14 cellular contexts compared by ENCODE assay signal in the genomic region with DNA sequence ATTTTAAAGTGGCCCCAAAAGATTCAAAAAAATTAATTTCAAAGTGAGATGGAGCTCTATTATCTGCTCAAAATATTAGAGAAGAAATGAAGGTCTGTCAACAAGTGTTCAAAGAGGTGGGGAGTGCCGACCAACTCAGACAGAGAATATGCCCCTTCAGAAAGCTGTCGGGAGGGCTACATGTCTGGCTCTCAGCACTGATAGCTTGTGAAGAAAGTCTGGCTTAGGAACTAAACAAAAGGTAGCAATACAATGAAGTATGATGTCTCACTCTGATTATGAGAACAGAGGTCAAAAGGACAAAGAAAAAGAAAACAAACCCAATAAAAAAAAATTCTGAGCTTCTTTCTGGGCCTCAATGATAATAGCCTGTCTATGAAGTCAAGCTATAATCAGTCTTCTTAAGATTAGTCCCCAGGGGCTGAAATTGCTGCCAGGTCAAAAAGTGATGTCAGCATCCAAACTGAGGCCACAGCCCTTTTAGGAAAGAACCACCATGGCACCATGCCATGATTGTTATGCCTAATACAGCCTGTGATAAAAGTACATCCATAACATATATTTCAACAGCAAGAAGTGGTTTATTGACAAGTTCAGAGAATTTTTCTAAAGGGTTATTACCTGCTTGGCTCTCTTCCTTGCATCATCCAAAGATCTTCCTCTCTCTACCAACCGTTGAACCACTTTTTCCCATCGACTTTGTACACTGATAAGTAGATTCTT.
DNase-seq lines count a peak whose midpoint lies in the region; ATAC-seq and TF ChIP-seq lines count a peak whose summit lies in the region.
"Had no signal": no experiment of that assay in that cellular context is flagged by ENCODE, and none has a peak within 500 bp of the region (broad histone marks: within the 10 kb centered on the region; RNA-seq: fewer than 3 reads in every experiment).

No MANE protein-coding gene starts in this region.

- TF ChIP-seq CTCF in GM23338 (conservative IDR thresholded peaks at IDR 0.05; ENCODE audit: low read depth in 2 of 2) (no peak), adrenal gland (IDR thresholded peaks at IDR 0.05) (no peak), gastroesophageal sphincter (IDR thresholded peaks at IDR 0.05) (no peak), progenitor cell of endocrine pancreas (IDR thresholded peaks at IDR 0.05; ENCODE audit: unreplicated experiment) (no peak)

- H3K4me3 Mint-ChIP-seq in GM23338 (no peak overlapping the region), progenitor cell of endocrine pancreas (ENCODE audit: low read depth) (no peak overlapping the region)
- no peak overlapping the region for H3K4me3 Mint-ChIP-seq in activated naive CD4-positive, alpha-beta T cell treated with anti-CD3 and anti-CD28 coated beads for 36 hours
- H3K4me3 Mint-ChIP-seq: activated CD4-positive, alpha-beta memory T cell treated with anti-CD3 and anti-CD28 coated beads for 36 hours; activated naive CD8-positive, alpha-beta T cell had no signal

- H3K36me3 Mint-ChIP-seq in GM23338 (ENCODE audit: low read depth) (peaks cover 35% of the 10 kb centered on the region), progenitor cell of endocrine pancreas (ENCODE audit: insufficient read depth) (peaks cover 42% of the 10 kb centered on the region)
- H3K36me3 Mint-ChIP-seq in activated naive CD4-positive, alpha-beta T cell treated with anti-CD3 and anti-CD28 coated beads for 36 hours (ENCODE audit: low read depth) = no peaks in the 10 kb centered on the region
- H3K36me3 Mint-ChIP-seq: activated CD4-positive, alpha-beta memory T cell treated with anti-CD3 and anti-CD28 coated beads for 36 hours; activated naive CD8-positive, alpha-beta T cell had no signal

- no peaks in the 10 kb centered on the region for H3F3A ChIP-seq in GM23338 (replicated peaks; ENCODE audit: low read depth)

- no peaks in the 10 kb centered on the region for H3K79me2 ChIP-seq in GM23338 (replicated peaks; ENCODE audit: insufficient read depth)

- DNase-seq in GM23338 (ENCODE audit: low spot score) = no peak
- DNase-seq in adrenal gland = peak; percentile 36 to 75 (median 63)
- DNase-seq in progenitor cell of endocrine pancreas (ENCODE audit: low spot score, unreplicated experiment) = no peak
- DNase-seq in activated naive CD4-positive, alpha-beta T cell treated with anti-CD3 and anti-CD28 coated beads for 36 hours = no peak
- DNase-seq in HT-29 (ENCODE audit: low spot score) = no peak
- DNase-seq in activated gamma-delta T cell (lab: John Stamatoyannopoulos, UW) = no peak
- DNase-seq: activated CD4-positive, alpha-beta memory T cell treated with anti-CD3 and anti-CD28 coated beads for 36 hours; NCI-H524 treated with DMSO at 0.1 percent for 48 hours; nucleus accumbens had no signal

- H3K9me3 Mint-ChIP-seq in GM23338 = no peaks in the 10 kb centered on the region
- no peaks in the 10 kb centered on the region for H3K9me3 Mint-ChIP-seq in progenitor cell of endocrine pancreas (ENCODE audit: low read depth)
- H3K9me3 Mint-ChIP-seq in activated naive CD4-positive, alpha-beta T cell treated with anti-CD3 and anti-CD28 coated beads for 36 hours = no peaks in the 10 kb centered on the region
- H3K9me3 Mint-ChIP-seq: activated CD4-positive, alpha-beta memory T cell treated with anti-CD3 and anti-CD28 coated beads for 36 hours had no signal

- no peaks in the 10 kb centered on the region for H3K9me2 ChIP-seq in GM23338 (ENCODE audit: insufficient read depth)

- no peaks in the 10 kb centered on the region for H3K27me3 ChIP-seq in GM23338 (ENCODE audit: insufficient read depth)
- H3K27me3 ChIP-seq in adrenal gland = no peaks in the 10 kb centered on the region
- H3K27me3 ChIP-seq in gastroesophageal sphincter = no peaks in the 10 kb centered on the region
- H3K27me3 ChIP-seq: suprapubic skin had no signal

- H3K4me1 ChIP-seq in GM23338 (ENCODE audit: insufficient read depth) (no peaks in the 10 kb centered on the region), adrenal gland (replicated peaks in 1 of 2) (no peaks in the 10 kb centered on the region), gastroesophageal sphincter (peaks cover 13 to 67% (median 17%) of the 10 kb centered on the region in 3 donors)

- no peak overlapping the region for H3K4me2 ChIP-seq in GM23338

- intact Hi-C loops in adrenal gland (cut with DNase I) = no loop called here
- intact Hi-C loops in activated naive CD4-positive, alpha-beta T cell treated with anti-CD3 and anti-CD28 coated beads for 36 hours (cut with micrococcal nuclease) = no loop called here

- ATAC-seq in GM23338 (no peak), gastroesophageal sphincter (no peak), GM18907 (IDR thresholded peaks at IDR 0.05; ENCODE audit: unreplicated experiment) (no peak)

- H3K36me3 ChIP-seq in GM23338 (ENCODE audit: insufficient read depth) (peaks cover 7% of the 10 kb centered on the region), adrenal gland (replicated peaks in 1 of 2) (peaks cover 0 to 35% of the 10 kb centered on the region in 2 donors), gastroesophageal sphincter (peaks cover 2 to 62% of the 10 kb centered on the region in 2 donors)

- TF ChIP-seq POLR2A in adrenal gland (IDR thresholded peaks at IDR 0.05) (no peak), gastroesophageal sphincter (IDR thresholded peaks at IDR 0.05) (no peak)

- H3K27ac Mint-ChIP-seq in GM23338 (peak overlapping the region; percentile 55), progenitor cell of endocrine pancreas (peak overlapping the region; percentile 76)
- no peak overlapping the region for H3K27ac Mint-ChIP-seq in activated naive CD4-positive, alpha-beta T cell treated with anti-CD3 and anti-CD28 coated beads for 36 hours
- H3K27ac Mint-ChIP-seq: activated CD4-positive, alpha-beta memory T cell treated with anti-CD3 and anti-CD28 coated beads for 36 hours; activated naive CD8-positive, alpha-beta T cell had no signal

- CTCF ChIA-PET in activated naive CD4-positive, alpha-beta T cell treated with anti-CD3 and anti-CD28 coated beads for 36 hours (lab: Charles Lee) = interaction anchor here (0.5 to 1.4 kb wide), 2 partner anchors 51 to 127 kb away, joined by 3 read pairs; no protein-coding TSS in a partner anchor

- H3K27ac ChIP-seq in GM23338 (ENCODE audit: low read depth) = no peak overlapping the region; the same call in 1 of the 2 replicates
- H3K27ac ChIP-seq in adrenal gland = no peak overlapping the region
- peak overlapping the region; percentile 69 to 82 (median 76) for H3K27ac ChIP-seq in gastroesophageal sphincter
- H3K27ac ChIP-seq: C4-2B, suprapubic skin had no signal

- TF ChIP-seq EP300 in gastroesophageal sphincter (IDR thresholded peaks at IDR 0.05) = no peak

- H3K4me1 Mint-ChIP-seq in GM23338 (no peaks in the 10 kb centered on the region), progenitor cell of endocrine pancreas (ENCODE audit: low read depth) (peaks cover 6% of the 10 kb centered on the region)
- H3K4me1 Mint-ChIP-seq in activated naive CD4-positive, alpha-beta T cell treated with anti-CD3 and anti-CD28 coated beads for 36 hours (ENCODE audit: low read depth) = no peaks in the 10 kb centered on the region

- H4K20me1 ChIP-seq in GM23338 (replicated peaks; ENCODE audit: insufficient read depth) = no peaks in the 10 kb centered on the region

- H3K27me3 Mint-ChIP-seq in GM23338 (ENCODE audit: insufficient read depth, low read depth, poor library complexity) = no peaks in the 10 kb centered on the region
- no peaks in the 10 kb centered on the region for H3K27me3 Mint-ChIP-seq in progenitor cell of endocrine pancreas
- H3K27me3 Mint-ChIP-seq in activated naive CD4-positive, alpha-beta T cell treated with anti-CD3 and anti-CD28 coated beads for 36 hours (ENCODE audit: low read depth) = no peaks in the 10 kb centered on the region
- H3K27me3 Mint-ChIP-seq: activated CD4-positive, alpha-beta memory T cell treated with anti-CD3 and anti-CD28 coated beads for 36 hours had no signal

- no peak overlapping the region for H2AFZ ChIP-seq in GM23338

- 76 to 81% (median 80%) methylated on average over 4 of the region's 4 CpGs for WGBS in adrenal gland, 4 donors
- WGBS in gastroesophageal sphincter (ENCODE audit: low coverage in 1 of 2), 2 donors = 38 to 48% methylated on average over 4 of the region's 4 CpGs

- no peaks in the 10 kb centered on the region for H3K9me3 ChIP-seq in adrenal gland (replicated peaks in 1 of 3)
- H3K9me3 ChIP-seq in gastroesophageal sphincter = no peaks in the 10 kb centered on the region
- H3K9me3 ChIP-seq: suprapubic skin had no signal

- H3K4me3 ChIP-seq in GM23338 (no peak overlapping the region), adrenal gland (no peak overlapping the region), gastroesophageal sphincter (no peak overlapping the region)
- H3K4me3 ChIP-seq: suprapubic skin had no signal

TF ChIP-seq in GM23338, 12 proteins besides CTCF, POLR2A, EP300 and RAD21 (continues in another document):
- no peak for TF ChIP-seq JUNB (IDR thresholded peaks at IDR 0.05; ENCODE audit: unreplicated experiment)
- TF ChIP-seq ZNF331 (CRISPR knock-in tag; IDR thresholded peaks at IDR 0.05; ENCODE audit: low read depth) = no peak
- TF ChIP-seq ZNF114 (CRISPR knock-in tag; IDR thresholded peaks at IDR 0.05) = no peak
- TF ChIP-seq NANOG (IDR thresholded peaks at IDR 0.05; ENCODE audit: borderline replicate concordance) = no peak
- TF ChIP-seq POLR2AphosphoS5 (IDR thresholded peaks at IDR 0.05; ENCODE audit: low read depth) = no peak
- TF ChIP-seq STAT1 (IDR thresholded peaks at IDR 0.05; ENCODE audit: unreplicated experiment) = no peak
- no peak for TF ChIP-seq CREB1 (CRISPR knock-in tag; IDR thresholded peaks at IDR 0.05; ENCODE audit: low read depth)

Comparison
In these comparisons a context has a peak if more than half of its experiments do, and no peak if none do; other contexts are left out.
1. DNase-seq: peak in adrenal gland (7 of 7); none in GM23338 (single experiment), progenitor cell of endocrine pancreas (single experiment), activated naive CD4-positive, alpha-beta T cell treated with anti-CD3 and anti-CD28 coated beads for 36 hours (single experiment), HT-29 (single experiment) and activated gamma-delta T cell (single experiment).
2. H3K27ac ChIP-seq: peak in gastroesophageal sphincter (4 of 4); none in GM23338 (single experiment) and adrenal gland (0 of 5).